2 cellular contexts compared by ENCODE assay signal in the genomic region with DNA sequence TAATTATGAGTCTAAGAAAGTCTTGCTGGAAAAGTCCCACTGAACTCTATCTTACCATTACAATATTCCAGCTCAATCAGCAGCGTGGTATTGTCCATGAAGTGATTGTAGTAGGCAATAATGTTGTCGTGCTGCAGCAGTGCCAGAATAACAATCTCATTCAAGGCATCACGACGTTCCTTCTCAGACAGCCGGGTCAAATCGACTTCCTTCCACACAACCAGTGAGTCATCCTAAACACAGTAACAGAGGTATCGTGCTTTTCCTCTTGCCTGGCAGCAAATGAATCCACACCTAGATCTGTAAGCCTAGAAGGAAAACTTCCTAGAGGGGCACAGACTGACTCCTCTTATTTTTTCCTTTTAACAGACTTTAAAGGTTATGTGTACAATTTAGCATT.
TF ChIP-seq lines count a peak whose summit lies in the region.

No MANE protein-coding gene starts in this region.

TF ChIP-seq in liver, 16 proteins besides CTCF, POLR2A, EP300 and RAD21:
- TF ChIP-seq HNF4A (conservative IDR thresholded peaks at IDR 0.05) (no peak), GABPA (IDR thresholded peaks at IDR 0.05 in 1 of 2, conservative IDR thresholded peaks at IDR 0.05 in 1 of 2) (no peak), JUND (IDR thresholded peaks at IDR 0.05) (peak; percentile 52 to 54)
- TF ChIP-seq, protein P1, sequence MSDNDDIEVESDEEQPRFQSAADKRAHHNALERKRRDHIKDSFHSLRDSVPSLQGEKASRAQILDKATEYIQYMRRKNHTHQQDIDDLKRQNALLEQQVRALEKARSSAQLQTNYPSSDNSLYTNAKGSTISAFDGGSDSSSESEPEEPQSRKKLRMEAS (IDR thresholded peaks at IDR 0.05) = no peak
- TF ChIP-seq, protein P2, sequence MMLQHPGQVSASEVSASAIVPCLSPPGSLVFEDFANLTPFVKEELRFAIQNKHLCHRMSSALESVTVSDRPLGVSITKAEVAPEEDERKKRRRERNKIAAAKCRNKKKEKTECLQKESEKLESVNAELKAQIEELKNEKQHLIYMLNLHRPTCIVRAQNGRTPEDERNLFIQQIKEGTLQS (IDR thresholded peaks at IDR 0.05) = no peak
TF ChIP-seq in liver: peak in this region for 1.

TF ChIP-seq in HepG2, 621 proteins besides CTCF, POLR2A, EP300 and RAD21:
- TF ChIP-seq ZNF180 (CRISPR knock-in tag; IDR thresholded peaks at IDR 0.05; ENCODE audit: borderline replicate concordance, low read depth) (no peak), PTBP1 (IDR thresholded peaks at IDR 0.05; ENCODE audit: low read depth, low read length, poor library complexity, severe bottlenecking) (no peak), ZSCAN25 (CRISPR knock-in tag; IDR thresholded peaks at IDR 0.05) (no peak), ZNF567 (CRISPR knock-in tag; IDR thresholded peaks at IDR 0.05; ENCODE audit: borderline replicate concordance) (no peak), EEA1 (CRISPR knock-in tag; IDR thresholded peaks at IDR 0.05; ENCODE audit: borderline replicate concordance) (no peak), ZBTB25 (CRISPR knock-in tag; IDR thresholded peaks at IDR 0.05) (no peak), GMEB1 (CRISPR knock-in tag; IDR thresholded peaks at IDR 0.05; ENCODE audit: borderline replicate concordance) (no peak), ZNF143 (CRISPR knock-in tag; IDR thresholded peaks at IDR 0.05) (no peak), ELF4 (CRISPR knock-in tag; IDR thresholded peaks at IDR 0.05; ENCODE audit: borderline replicate concordance) (no peak), ZIK1 (CRISPR knock-in tag; IDR thresholded peaks at IDR 0.05; ENCODE audit: borderline replicate concordance, low read depth) (no peak), ZNF431 (CRISPR knock-in tag; IDR thresholded peaks at IDR 0.05; ENCODE audit: borderline replicate concordance, low read depth) (no peak)
- TF ChIP-seq, protein P3, sequence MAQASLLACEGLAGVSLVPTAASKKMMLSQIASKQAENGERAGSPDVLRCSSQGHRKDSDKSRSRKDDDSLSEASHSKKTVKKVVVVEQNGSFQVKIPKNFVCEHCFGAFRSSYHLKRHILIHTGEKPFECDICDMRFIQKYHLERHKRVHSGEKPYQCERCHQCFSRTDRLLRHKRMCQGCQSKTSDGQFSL (CRISPR knock-in tag; IDR thresholded peaks at IDR 0.05) = no peak
